Comparison of ENCODE assay signal across 8 cellular contexts in the genomic region with DNA sequence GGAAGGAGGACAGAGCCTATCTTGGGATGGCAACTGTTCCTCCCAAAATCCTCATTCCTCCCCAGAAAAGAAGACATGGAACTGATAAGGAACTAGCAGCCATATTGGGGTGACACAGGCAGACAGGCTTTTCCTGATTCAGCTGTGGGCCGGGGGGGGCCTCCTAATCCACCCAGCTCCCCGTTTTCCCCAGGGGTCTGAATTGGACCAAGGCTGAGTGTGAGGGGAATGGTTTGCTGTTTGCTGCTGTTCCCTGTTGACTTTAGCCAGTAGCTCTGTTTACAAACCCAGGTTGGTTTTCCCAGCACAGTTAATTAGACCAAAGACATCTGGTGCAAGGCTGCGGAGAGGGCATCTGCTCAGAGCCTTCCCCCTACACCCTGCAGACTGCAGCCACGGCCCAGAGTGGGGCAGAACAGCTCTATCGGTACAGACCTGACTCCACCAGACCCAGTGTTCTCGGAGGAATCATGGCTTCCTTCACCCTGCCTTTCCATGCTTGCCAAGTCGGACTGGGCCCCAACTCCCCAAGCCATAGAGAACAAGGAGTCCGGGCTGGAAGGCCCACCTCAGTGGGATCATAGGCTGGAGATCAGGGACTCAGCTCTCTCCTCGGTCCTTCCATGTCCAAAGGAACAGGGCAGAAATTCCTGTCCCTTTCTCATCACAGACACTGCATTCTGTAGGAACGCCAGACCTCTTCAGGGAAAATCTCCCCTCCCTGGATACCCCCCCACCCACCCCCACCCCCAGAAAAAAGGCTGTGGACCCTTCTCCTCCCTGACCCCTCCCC. TPM values are rescaled to one million over a fixed set of nuclear protein-coding genes. Genes with fewer than 3 reads are reported as not detected.
DNase-seq lines count a peak whose midpoint lies in the region; ATAC-seq and TF ChIP-seq lines count a peak whose summit lies in the region.

No MANE protein-coding gene starts in this region.

- DNase-seq in DMS 273 treated with DMSO at 0.1 percent for 48 hours (lab: John Stamatoyannopoulos, UW) (peak; percentile 90), NCI-H2227 treated with DMSO at 0.1 percent for 48 hours (lab: John Stamatoyannopoulos, UW) (peak; percentile 43), endodermal cell (no peak), progenitor cell of endocrine pancreas (ENCODE audit: low spot score, unreplicated experiment) (no peak)

- H3K27ac ChIP-seq in endodermal cell (ENCODE audit: low read depth, low read length) = peak overlapping the region; percentile 81

- H3K4me3 Mint-ChIP-seq in endodermal cell = peak overlapping the region; percentile 72
- H3K4me3 Mint-ChIP-seq in progenitor cell of endocrine pancreas (ENCODE audit: low read depth) = peak overlapping the region; percentile 79

- H3K9ac ChIP-seq in endodermal cell (ENCODE audit: extremely low read depth, low read length, poor library complexity, severe bottlenecking) = peak overlapping the region; percentile 55

- 26 to 34% methylated on average over 4 to 10 of the region's 10 CpGs for WGBS in endodermal cell (ENCODE audit: insufficient coverage in 1 of 2, insufficient read length in 1 of 2), 2 experiments

- H3K9me3 Mint-ChIP-seq in endodermal cell = no peaks in the 10 kb centered on the region
- no peaks in the 10 kb centered on the region for H3K9me3 Mint-ChIP-seq in progenitor cell of endocrine pancreas (ENCODE audit: low read depth)

- H3K36me3 ChIP-seq in endodermal cell (ENCODE audit: control insufficient read depth, insufficient read depth, low read length) = no peaks in the 10 kb centered on the region

- H3K4me1 ChIP-seq in endodermal cell (ENCODE audit: control insufficient read depth, insufficient read depth, low read length) = peaks cover 20% of the 10 kb centered on the region

- no peaks in the 10 kb centered on the region for H3K27me3 ChIP-seq in endodermal cell (ENCODE audit: control insufficient read depth, insufficient read depth, low read length, poor library complexity, severe bottlenecking)

- H3K4me1 Mint-ChIP-seq in endodermal cell (peaks cover 61% of the 10 kb centered on the region), progenitor cell of endocrine pancreas (ENCODE audit: low read depth) (peaks cover 46% of the 10 kb centered on the region)

- H3K27ac Mint-ChIP-seq in endodermal cell (peak overlapping the region; percentile 96), progenitor cell of endocrine pancreas (peak overlapping the region; percentile 98)

- no peak for ATAC-seq in HG03378 (IDR thresholded peaks at IDR 0.05; ENCODE audit: unreplicated experiment)
- no peak for ATAC-seq in GM18520 (IDR thresholded peaks at IDR 0.05; ENCODE audit: unreplicated experiment)
- no peak for ATAC-seq in HG03439 (IDR thresholded peaks at IDR 0.05; ENCODE audit: unreplicated experiment)
- ATAC-seq in GM21723 (IDR thresholded peaks at IDR 0.05; ENCODE audit: unreplicated experiment) = no peak

- peak overlapping the region; percentile 76 for H3K4me3 ChIP-seq in endodermal cell (ENCODE audit: low read length)

- H3K9me3 ChIP-seq in endodermal cell (ENCODE audit: control insufficient read depth, low read length) = no peaks in the 10 kb centered on the region

- TF ChIP-seq CTCF in endodermal cell (conservative IDR thresholded peaks at IDR 0.05) = no peak
- no peak for TF ChIP-seq CTCF in progenitor cell of endocrine pancreas (IDR thresholded peaks at IDR 0.05; ENCODE audit: unreplicated experiment)

- H3K27me3 Mint-ChIP-seq in endodermal cell (ENCODE audit: insufficient read depth) (peaks cover 11% of the 10 kb centered on the region), progenitor cell of endocrine pancreas (peaks cover 8% of the 10 kb centered on the region)

- H3K36me3 Mint-ChIP-seq in endodermal cell (ENCODE audit: low read depth) = no peaks in the 10 kb centered on the region
- peaks cover 3% of the 10 kb centered on the region for H3K36me3 Mint-ChIP-seq in progenitor cell of endocrine pancreas (ENCODE audit: insufficient read depth)

RNA-seq across cellular contexts. Expression of gene PKDCC, which starts 1.7 kb away (rescaled TPM):
- total RNA-seq in endodermal cell (100 to 1,000 TPM in 1 of 2 donors, 10 to 100 TPM in 1; 85.3 to 105 TPM), progenitor cell of endocrine pancreas (334 and 335 TPM in 2 replicates)
- polyA plus RNA-seq in endodermal cell (2013, experiment 1 of 2) = 124 TPM
- 112 TPM for polyA plus RNA-seq in endodermal cell (2013, experiment 2 of 2)

Comparison
In these comparisons a context has a peak if more than half of its experiments do, and no peak if none do; other contexts are left out.
1. DNase-seq: peak in DMS 273 treated with DMSO at 0.1 percent for 48 hours (single experiment) and NCI-H2227 treated with DMSO at 0.1 percent for 48 hours (single experiment); none in endodermal cell (single experiment) and progenitor cell of endocrine pancreas (single experiment).